9 cellular contexts compared by ENCODE assay signal in the genomic region with DNA sequence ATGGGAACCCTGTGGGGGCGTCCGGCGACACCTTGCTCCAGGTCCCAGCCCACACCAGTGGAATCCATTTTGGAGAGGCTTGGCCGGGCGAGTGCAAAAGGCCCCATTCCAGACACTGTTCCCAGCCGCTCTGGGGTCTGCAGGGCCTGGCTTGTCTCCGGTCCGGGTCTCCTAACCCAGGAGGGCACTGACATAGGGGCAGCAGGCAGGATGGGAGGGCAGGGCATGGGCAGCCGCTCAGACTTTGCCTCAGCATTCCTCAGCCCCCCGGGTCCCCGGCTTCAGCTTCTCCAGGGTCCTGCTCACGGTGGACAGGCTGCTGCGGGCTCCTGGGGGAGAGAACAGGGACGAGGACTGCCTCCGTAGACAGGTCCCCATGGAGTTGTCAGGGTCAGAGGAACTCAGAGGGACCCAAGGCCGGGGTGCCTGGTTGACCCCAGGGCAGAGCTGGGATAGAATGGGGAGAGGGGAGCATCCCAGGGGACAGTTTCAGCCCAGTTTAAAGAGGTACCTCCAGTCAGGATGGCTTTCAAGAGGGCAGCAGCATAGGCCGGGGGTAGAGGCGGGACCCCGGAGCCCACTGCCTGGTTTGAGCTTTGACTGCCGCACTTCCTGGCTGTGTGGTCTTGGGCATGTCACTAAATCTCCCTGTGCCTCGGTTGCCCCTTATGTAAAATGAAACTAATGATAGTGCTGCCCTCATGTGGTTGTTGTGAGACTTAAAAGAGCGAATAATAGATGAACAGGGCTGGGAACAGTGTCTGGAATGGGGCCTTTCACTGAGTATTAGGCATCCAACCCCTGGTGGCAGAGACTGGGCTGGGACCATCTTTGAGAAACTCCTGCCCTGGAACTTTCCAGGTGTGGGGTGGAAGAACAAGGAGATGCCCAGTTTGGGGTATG. TPM values are rescaled to one million over a fixed set of nuclear protein-coding genes. Genes with fewer than 3 reads are reported as not detected.
DNase-seq lines count a peak whose midpoint lies in the region; ATAC-seq lines count a peak whose summit lies in the region.
"Had no signal": no experiment of that assay in that cellular context is flagged by ENCODE, and none has a peak within 500 bp of the region (broad histone marks: within the 10 kb centered on the region; RNA-seq: fewer than 3 reads in every experiment).

No MANE protein-coding gene starts in this region.

- intact Hi-C loops in activated CD4-positive, alpha-beta T cell treated with anti-CD3 and anti-CD28 coated beads, Interleukin-2, amount 10 ng/mL, durations not matched to agents 24 days and 14 days (cut with micrococcal nuclease): no loop called here

- H3K27me3 Mint-ChIP-seq in activated CD4-positive, alpha-beta T cell treated with anti-CD3 and anti-CD28 coated beads, Interleukin-2, amount 10 ng/mL, durations not matched to agents 24 days and 14 days: peaks cover 45% of the 10 kb centered on the region

- peaks cover 17% of the 10 kb centered on the region for H3K4me1 Mint-ChIP-seq in activated CD4-positive, alpha-beta T cell treated with anti-CD3 and anti-CD28 coated beads, Interleukin-2, amount 10 ng/mL, durations not matched to agents 24 days and 14 days

- ATAC-seq in HG02623 (IDR thresholded peaks at IDR 0.05; ENCODE audit: unreplicated experiment) (no peak), GM19455 (IDR thresholded peaks at IDR 0.05; ENCODE audit: unreplicated experiment) (no peak)

- H3K36me3 Mint-ChIP-seq in activated CD4-positive, alpha-beta T cell treated with anti-CD3 and anti-CD28 coated beads, Interleukin-2, amount 10 ng/mL, durations not matched to agents 24 days and 14 days (ENCODE audit: low read depth): no peaks in the 10 kb centered on the region

- no peaks in the 10 kb centered on the region for H3K9me3 Mint-ChIP-seq in activated CD4-positive, alpha-beta T cell treated with anti-CD3 and anti-CD28 coated beads, Interleukin-2, amount 10 ng/mL, durations not matched to agents 24 days and 14 days

- DNase-seq in activated CD4-positive, alpha-beta T cell treated with anti-CD3 and anti-CD28 coated beads, Interleukin-2, amount 10 ng/mL, durations not matched to agents 24 days and 14 days: peak; percentile 66
- no peak for DNase-seq in activated CD4-positive, alpha-beta T cell treated with anti-CD3 and anti-CD28 coated beads for 48 hours
- DNase-seq in NCI-H1092 treated with DMSO at 0.1 percent for 48 hours (lab: John Stamatoyannopoulos, UW): peak; percentile 21
- peak; percentile 64 for DNase-seq in astrocyte of the hippocampus (ENCODE audit: low read depth, low spot score)
- DNase-seq in kidney glomerular epithelial cell (lab: John Stamatoyannopoulos, UW): peak; percentile 30
- DNase-seq in OCI-M2 (lab: John Stamatoyannopoulos, UW; ENCODE audit: unreplicated experiment): no peak

- no peak overlapping the region for H3K27ac Mint-ChIP-seq in activated CD4-positive, alpha-beta T cell treated with anti-CD3 and anti-CD28 coated beads, Interleukin-2, amount 10 ng/mL, durations not matched to agents 24 days and 14 days
- H3K27ac Mint-ChIP-seq: activated naive CD8-positive, alpha-beta T cell had no signal

- no peak overlapping the region for H3K4me3 Mint-ChIP-seq in activated CD4-positive, alpha-beta T cell treated with anti-CD3 and anti-CD28 coated beads, Interleukin-2, amount 10 ng/mL, durations not matched to agents 24 days and 14 days
- H3K4me3 Mint-ChIP-seq: activated naive CD8-positive, alpha-beta T cell had no signal

RNA-seq across cellular contexts. Expression of a gene that starts 3.7 kb away (rescaled TPM):
- not detected in 2 replicates for total RNA-seq in activated CD4-positive, alpha-beta T cell treated with anti-CD3 and anti-CD28 coated beads, Interleukin-2, amount 10 ng/mL, durations not matched to agents 24 days and 14 days

RNA-seq across cellular contexts. Expression of a gene that starts 56.3 kb away (rescaled TPM):
- 41.8 and 42.5 TPM in 2 replicates for total RNA-seq in activated CD4-positive, alpha-beta T cell treated with anti-CD3 and anti-CD28 coated beads, Interleukin-2, amount 10 ng/mL, durations not matched to agents 24 days and 14 days

RNA-seq across cellular contexts. Expression of a gene that starts 58.1 kb away (rescaled TPM):
- total RNA-seq in activated CD4-positive, alpha-beta T cell treated with anti-CD3 and anti-CD28 coated beads, Interleukin-2, amount 10 ng/mL, durations not matched to agents 24 days and 14 days: 0.07 TPM in 1 of 2 replicates, not detected in the other

Comparison
In these comparisons a context has a peak if more than half of its experiments do, and no peak if none do; other contexts are left out.
1. DNase-seq: peak in activated CD4-positive, alpha-beta T cell treated with anti-CD3 and anti-CD28 coated beads, Interleukin-2, amount 10 ng/mL, durations not matched to agents 24 days and 14 days (single experiment), NCI-H1092 treated with DMSO at 0.1 percent for 48 hours (single experiment), astrocyte of the hippocampus (single experiment) and kidney glomerular epithelial cell (single experiment); none in activated CD4-positive, alpha-beta T cell treated with anti-CD3 and anti-CD28 coated beads for 48 hours (single experiment) and OCI-M2 (single experiment).